ENCODE assay signal across 12 cellular contexts in the genomic region with DNA sequence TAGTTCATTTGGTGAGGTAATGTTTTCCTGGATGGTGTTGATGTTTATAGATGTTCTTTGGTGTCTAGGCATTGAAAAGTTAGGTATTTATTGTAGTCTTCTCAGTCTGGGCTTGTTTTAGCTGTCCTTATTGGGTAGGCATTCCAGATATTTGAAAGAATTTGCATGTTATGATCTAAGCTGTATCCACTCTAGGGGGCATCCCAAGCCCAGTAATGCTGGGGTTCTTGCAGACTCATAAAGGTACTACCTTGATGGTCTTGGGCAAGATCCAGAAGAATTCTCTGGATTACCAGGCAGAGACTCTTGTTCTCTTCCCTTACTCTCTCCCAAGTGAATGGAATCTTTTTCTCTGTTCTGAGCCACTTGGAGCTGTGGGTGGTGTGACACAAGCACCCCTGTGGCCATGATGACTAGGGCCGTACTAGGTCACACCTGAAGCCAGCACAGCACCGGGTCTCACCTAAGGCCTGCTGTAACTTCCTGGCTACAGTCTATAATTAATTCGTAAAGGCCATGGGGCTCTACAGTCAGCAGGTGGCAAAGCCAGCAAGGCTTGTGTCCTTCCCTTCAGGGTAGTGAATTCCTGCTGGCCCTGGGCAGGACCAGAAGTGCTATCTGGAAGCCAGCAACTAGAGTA.
DNase-seq lines count a peak whose midpoint lies in the region; ATAC-seq and TF ChIP-seq lines count a peak whose summit lies in the region.
"Had no signal": no experiment of that assay in that cellular context is flagged by ENCODE, and none has a peak within 500 bp of the region (broad histone marks: within the 10 kb centered on the region; RNA-seq: fewer than 3 reads in every experiment).

No MANE protein-coding gene starts in this region.

- H3K79me2 ChIP-seq in GM23338 (replicated peaks; ENCODE audit: insufficient read depth) = no peaks in the 10 kb centered on the region

- peak overlapping the region; percentile 4; the same call in 1 of the 2 replicates for H3K27ac Mint-ChIP-seq in GM23338
- H3K27ac Mint-ChIP-seq: activated T-cell treated with anti-CD3 and anti-CD28 coated beads, Interleukin-2, amount 50 U/mL, for 72 hours; T-cell had no signal

- no peaks in the 10 kb centered on the region for H3K36me3 Mint-ChIP-seq in GM23338 (ENCODE audit: low read depth)
- H3K36me3 Mint-ChIP-seq: T-cell had no signal

- peak; percentile 57 for ATAC-seq in GM23338
- no peak for ATAC-seq in foreskin keratinocyte
- no peak for ATAC-seq in HG03460 (IDR thresholded peaks at IDR 0.05; ENCODE audit: unreplicated experiment)
- no peak for ATAC-seq in GM21825 (IDR thresholded peaks at IDR 0.05; ENCODE audit: unreplicated experiment)
- no peak for ATAC-seq in GM21390 (IDR thresholded peaks at IDR 0.05; ENCODE audit: unreplicated experiment)

- no peaks in the 10 kb centered on the region for H3K27me3 ChIP-seq in GM23338 (ENCODE audit: insufficient read depth)
- no peaks in the 10 kb centered on the region for H3K27me3 ChIP-seq in WERI-Rb-1 (ENCODE audit: insufficient read depth, low read depth, severe bottlenecking)
- no peaks in the 10 kb centered on the region for H3K27me3 ChIP-seq in foreskin keratinocyte

- no peaks in the 10 kb centered on the region for H4K20me1 ChIP-seq in GM23338 (replicated peaks; ENCODE audit: insufficient read depth)

- no peaks in the 10 kb centered on the region for H3K9me3 Mint-ChIP-seq in GM23338
- H3K9me3 Mint-ChIP-seq: activated T-cell treated with anti-CD3 and anti-CD28 coated beads, Interleukin-2, amount 50 U/mL, for 72 hours; T-cell had no signal

- H3K4me1 ChIP-seq in GM23338 (ENCODE audit: insufficient read depth) (no peaks in the 10 kb centered on the region), foreskin keratinocyte (no peaks in the 10 kb centered on the region)

- no peaks in the 10 kb centered on the region for H3K9me2 ChIP-seq in GM23338 (ENCODE audit: insufficient read depth)

- no peak overlapping the region for H3K27ac ChIP-seq in GM23338 (ENCODE audit: low read depth)
- no peak overlapping the region for H3K27ac ChIP-seq in WERI-Rb-1
- H3K27ac ChIP-seq in foreskin keratinocyte = no peak overlapping the region

- H3F3A ChIP-seq in GM23338 (replicated peaks; ENCODE audit: low read depth) = no peaks in the 10 kb centered on the region

- H3K4me3 Mint-ChIP-seq in GM23338 = no peak overlapping the region
- H3K4me3 Mint-ChIP-seq: activated T-cell treated with anti-CD3 and anti-CD28 coated beads, Interleukin-2, amount 50 U/mL, for 72 hours; T-cell had no signal

- H3K36me3 ChIP-seq in GM23338 (ENCODE audit: insufficient read depth) = no peaks in the 10 kb centered on the region
- H3K36me3 ChIP-seq in WERI-Rb-1 = no peaks in the 10 kb centered on the region

- H3K4me3 ChIP-seq in GM23338 = no peak overlapping the region
- H3K4me3 ChIP-seq in WERI-Rb-1 (ENCODE audit: low read depth, low read length) = no peak overlapping the region

- no peaks in the 10 kb centered on the region for H3K9me3 ChIP-seq in WERI-Rb-1 (ENCODE audit: severe bottlenecking)

- H3K27me3 Mint-ChIP-seq in GM23338 (ENCODE audit: insufficient read depth, low read depth, poor library complexity) = peaks cover 3% of the 10 kb centered on the region

- no peak overlapping the region for H3K4me2 ChIP-seq in GM23338

- peaks cover 2% of the 10 kb centered on the region; the same call in 2 of the 3 replicates for H3K4me1 Mint-ChIP-seq in GM23338
- H3K4me1 Mint-ChIP-seq: T-cell had no signal

- DNase-seq in COR-L47 (lab: John Stamatoyannopoulos, UW) (peak; percentile 23), GM23338 (ENCODE audit: low spot score) (peak; percentile 48), WERI-Rb-1 (peak; percentile 38), foreskin keratinocyte (peak in 1 of 2 donors; percentile 4), hepatic stellate cell (ENCODE audit: low spot score) (no peak)
- DNase-seq: mammary epithelial cell, substantia nigra, T-cell had no signal

- TF ChIP-seq CTCF in GM23338 (conservative IDR thresholded peaks at IDR 0.05; ENCODE audit: low read depth in 2 of 2) (peak; percentile 52 to 68), WERI-Rb-1 (IDR thresholded peaks at IDR 0.05; ENCODE audit: low read depth, low read length) (no peak), foreskin keratinocyte (conservative IDR thresholded peaks at IDR 0.05) (peak; percentile 26)

- H2AFZ ChIP-seq in GM23338 = no peak overlapping the region

TF ChIP-seq in GM23338, 12 proteins besides CTCF, POLR2A, EP300 and RAD21:
- TF ChIP-seq POLR2AphosphoS5 (IDR thresholded peaks at IDR 0.05; ENCODE audit: low read depth) (no peak), JUNB (IDR thresholded peaks at IDR 0.05; ENCODE audit: unreplicated experiment) (no peak), CREB1 (CRISPR knock-in tag; IDR thresholded peaks at IDR 0.05; ENCODE audit: low read depth) (no peak), REST (IDR thresholded peaks at IDR 0.05; ENCODE audit: unreplicated experiment) (no peak), EZH2 (IDR thresholded peaks at IDR 0.05; ENCODE audit: low read depth, unreplicated experiment) (no peak), STAT1 (IDR thresholded peaks at IDR 0.05; ENCODE audit: unreplicated experiment) (no peak), ZNF331 (CRISPR knock-in tag; IDR thresholded peaks at IDR 0.05; ENCODE audit: low read depth) (no peak)
